8 cellular contexts compared by ENCODE assay signal in genomic region chr2:111727598-111728237, GRCh38.
DNase-seq lines count a peak whose midpoint lies in the region; FAIRE-seq lines count a peak whose summit lies in the region.
"Not testable (repeated sequence)": the region's sequence is repeated elsewhere in the genome, so short reads cannot be mapped to it uniquely, and the experiment has no call there.

No MANE protein-coding gene starts in this region.

- peak; percentile 74 for DNase-seq in Caki2 (ENCODE audit: low read depth)
- peak; percentile 38 for DNase-seq in MG63
- DNase-seq in RCC 7860 (ENCODE audit: low spot score) = peak; percentile 49
- peak; percentile 65 for DNase-seq in activated CD4-positive, alpha-beta T cell treated with anti-CD3 and anti-CD28 coated beads for 48 hours
- peak; percentile 25 for DNase-seq in activated T-helper 9 cell treated with anti-CD3 and anti-CD28 coated beads, Interleukin-2, amount 50 U/mL, for 16 hours (ENCODE audit: low read depth)
- peak; percentile 13 for DNase-seq in dermis blood vessel endothelial cell
- peak; percentile 56 for DNase-seq in myocyte (ENCODE audit: low read depth)
- DNase-seq in stimulated activated CD4-positive, alpha-beta T cell treated with anti-CD3 and anti-CD28 coated beads, TNF-alpha, amount 100 ng/mL, for 24 hours (ENCODE audit: low read depth in 3 of 3) = peak in 2 of 3 experiments; percentile 31 to 57

- not testable (repeated sequence) for H3K4me3 ChIP-seq in MG63

- not testable (repeated sequence) for H3K9me3 ChIP-seq in MG63

- in situ Hi-C loops in Caki2 (cut with HindIII; ENCODE audit: low pct_unique_long_range_greater_than_20kb, low sequenced_read_pairs) = not testable (repeated sequence)

- not testable (repeated sequence) for H3K27me3 ChIP-seq in MG63

- peak; percentile 82 for FAIRE-seq in RCC 7860 (lab: Jason Lieb, UNC)

- H3K36me3 ChIP-seq in MG63 = not testable (repeated sequence)

Comparison
In these comparisons a context has a peak if more than half of its experiments do, and no peak if none do; other contexts are left out.
1. DNase-seq: peak in every context shown above with its lines; median percentile 74 in Caki2; 65 in activated CD4-positive, alpha-beta T cell treated with anti-CD3 and anti-CD28 coated beads for 48 hours; 56 in myocyte; 49 in RCC 7860; 44 in stimulated activated CD4-positive, alpha-beta T cell treated with anti-CD3 and anti-CD28 coated beads, TNF-alpha, amount 100 ng/mL, for 24 hours; 38 in MG63; 25 in activated T-helper 9 cell treated with anti-CD3 and anti-CD28 coated beads, Interleukin-2, amount 50 U/mL, for 16 hours; 13 in dermis blood vessel endothelial cell.